Comparison of ENCODE assay signal across 15 cellular contexts in the genomic region with DNA sequence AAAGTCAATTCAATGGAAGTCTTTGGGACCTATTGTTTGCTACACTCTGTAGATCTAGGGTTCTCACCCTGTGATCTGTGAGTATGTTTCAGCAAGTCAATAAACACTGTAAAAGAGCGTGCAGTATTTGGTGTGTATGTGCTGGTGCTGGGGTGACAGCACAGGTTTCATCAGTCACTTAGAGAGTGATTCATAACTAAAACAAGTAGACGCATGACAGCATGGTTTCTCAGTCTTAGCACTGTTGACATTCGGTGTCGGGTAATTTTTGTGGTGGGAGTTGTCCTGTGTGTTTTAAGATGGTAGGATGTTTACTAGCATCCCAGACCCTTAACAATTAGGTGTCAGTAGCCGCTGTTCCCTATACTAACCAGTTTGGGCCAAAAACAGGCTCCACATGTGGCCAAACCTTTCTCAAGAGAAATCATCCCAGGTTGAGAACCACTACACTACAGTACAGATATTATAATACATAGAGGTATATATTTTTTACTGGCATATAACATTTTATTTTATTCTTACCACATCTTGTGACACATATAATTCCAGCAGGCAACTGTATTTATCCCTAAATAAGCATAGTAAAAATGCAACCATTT.
DNase-seq lines count a peak whose midpoint lies in the region; ATAC-seq, FAIRE-seq and TF ChIP-seq lines count a peak whose summit lies in the region.
"Had no signal": no experiment of that assay in that cellular context is flagged by ENCODE, and none has a peak within 500 bp of the region (broad histone marks: within the 10 kb centered on the region; RNA-seq: fewer than 3 reads in every experiment).

No MANE protein-coding gene starts in this region.

- TF ChIP-seq CTCF in PC-3 (conservative IDR thresholded peaks at IDR 0.05; ENCODE audit: low read depth, low read length) (no peak), pancreas (IDR thresholded peaks at IDR 0.05) (no peak)

- no peak for FAIRE-seq in pancreas (lab: Jason Lieb, UNC)

- POLR2A ChIA-PET in PC-3 (lab: Charles Lee; ENCODE audit: unreplicated experiment) = no interaction called here

- H3K4me2 ChIP-seq in PC-3 (ENCODE audit: low read length) = peak overlapping the region; percentile 29

- 89 to 90% methylated on average over 5 of the region's 5 CpGs for WGBS in pancreas, 2 donors

- DNase-seq in DMS53 (lab: John Stamatoyannopoulos, UW) (peak; percentile 68), DMS53 treated with DMSO at 0.1 percent for 48 hours (lab: John Stamatoyannopoulos, UW; ENCODE audit: unreplicated experiment) (no peak), HCEC 1CT (peak; percentile 13), PC-3 (peak; percentile 86), kidney glomerular epithelial cell (lab: John Stamatoyannopoulos, UW) (peak; percentile 5), SKM-1 treated with dmso at 0.1 percent for 144 hours (lab: John Stamatoyannopoulos, UW; ENCODE audit: unreplicated experiment) (no peak), NCI-H526 (lab: John Stamatoyannopoulos, UW) (no peak), pancreas (no peak)
- DNase-seq: activated naive CD4-positive, alpha-beta T cell treated with anti-CD3 and anti-CD28 coated beads, Interleukin-2, amount 10 ng/mL, durations not matched to agents 7 days and 5 days; EL; NCI-H1417 treated with DMSO at 0.1 percent for 48 hours; stimulated activated CD4-positive, alpha-beta T cell treated with anti-CD3 and anti-CD28 coated beads, Interleukin-4, amount 100 ng/mL, for 24 hours; tibial artery had no signal

- H3K9ac ChIP-seq in PC-3 (ENCODE audit: low read length) = no peak overlapping the region; the same call in 1 of the 2 replicates

- H3K9me2 ChIP-seq in PC-3 (replicated peaks; ENCODE audit: low read length) = no peaks in the 10 kb centered on the region

- H2AFZ ChIP-seq in PC-3 (ENCODE audit: low read length) = peak overlapping the region; percentile 29; the same call in 1 of the 2 replicates

- H3K27ac ChIP-seq in PC-3 (ENCODE audit: low read length) (peak overlapping the region; percentile 61), pancreas (no peak overlapping the region)
- H3K27ac ChIP-seq: 22Rv1, HL-60, tibial artery had no signal

- intact Hi-C loops in PC-3 (cut with micrococcal nuclease) = loop anchor here (1.0 to 5.0 kb wide), 4 partner anchors 22 to 412 kb away; a partner anchor contains a TSS
- intact Hi-C loops in pancreas (cut with DNase I) = no loop called here

- no peak overlapping the region for H3K4me3 ChIP-seq in PC-3 (ENCODE audit: low read length)
- H3K4me3 ChIP-seq in pancreas = no peak overlapping the region
- H3K4me3 ChIP-seq: tibial artery had no signal

- H3K27me3 ChIP-seq in PC-3 (ENCODE audit: low read length) (no peaks in the 10 kb centered on the region), pancreas (no peaks in the 10 kb centered on the region)
- H3K27me3 ChIP-seq: tibial artery had no signal

- H3F3A ChIP-seq in PC-3 (ENCODE audit: low read length, unreplicated experiment) = no peaks in the 10 kb centered on the region

- no TSS peak for BruUV-seq in PC-3 (replicated peaks; lab: Mats Ljungman, UMichigan)

- CTCF ChIA-PET in PC-3 (lab: Charles Lee) = no interaction called here

- no peaks in the 10 kb centered on the region for H4K20me1 ChIP-seq in PC-3 (ENCODE audit: low read length)

- peak; percentile 97 for ATAC-seq in PC-3
- ATAC-seq in pancreas = no peak

- H3K9me3 ChIP-seq in PC-3 (ENCODE audit: low read length) (no peaks in the 10 kb centered on the region), pancreas (no peaks in the 10 kb centered on the region)
- H3K9me3 ChIP-seq: tibial artery had no signal

- H3K4me1 ChIP-seq in PC-3 (ENCODE audit: insufficient read depth, low read length) (peaks cover 18% of the 10 kb centered on the region), pancreas (no peaks in the 10 kb centered on the region)
- H3K4me1 ChIP-seq: tibial artery had no signal

- no peaks in the 10 kb centered on the region for H3K79me2 ChIP-seq in PC-3 (ENCODE audit: low read length)

- H3K36me3 ChIP-seq in PC-3 (ENCODE audit: low read depth, low read length) (no peaks in the 10 kb centered on the region), pancreas (no peaks in the 10 kb centered on the region)
- H3K36me3 ChIP-seq: tibial artery had no signal

Comparison
In these comparisons a context has a peak if more than half of its experiments do, and no peak if none do; other contexts are left out.
1. DNase-seq: peak in DMS53 (single experiment), HCEC 1CT (single experiment), PC-3 (single experiment) and kidney glomerular epithelial cell (single experiment); none in DMS53 treated with DMSO at 0.1 percent for 48 hours (single experiment), SKM-1 treated with dmso at 0.1 percent for 144 hours (single experiment), NCI-H526 (0 of 2) and pancreas (0 of 6).